In the genomic region with DNA sequence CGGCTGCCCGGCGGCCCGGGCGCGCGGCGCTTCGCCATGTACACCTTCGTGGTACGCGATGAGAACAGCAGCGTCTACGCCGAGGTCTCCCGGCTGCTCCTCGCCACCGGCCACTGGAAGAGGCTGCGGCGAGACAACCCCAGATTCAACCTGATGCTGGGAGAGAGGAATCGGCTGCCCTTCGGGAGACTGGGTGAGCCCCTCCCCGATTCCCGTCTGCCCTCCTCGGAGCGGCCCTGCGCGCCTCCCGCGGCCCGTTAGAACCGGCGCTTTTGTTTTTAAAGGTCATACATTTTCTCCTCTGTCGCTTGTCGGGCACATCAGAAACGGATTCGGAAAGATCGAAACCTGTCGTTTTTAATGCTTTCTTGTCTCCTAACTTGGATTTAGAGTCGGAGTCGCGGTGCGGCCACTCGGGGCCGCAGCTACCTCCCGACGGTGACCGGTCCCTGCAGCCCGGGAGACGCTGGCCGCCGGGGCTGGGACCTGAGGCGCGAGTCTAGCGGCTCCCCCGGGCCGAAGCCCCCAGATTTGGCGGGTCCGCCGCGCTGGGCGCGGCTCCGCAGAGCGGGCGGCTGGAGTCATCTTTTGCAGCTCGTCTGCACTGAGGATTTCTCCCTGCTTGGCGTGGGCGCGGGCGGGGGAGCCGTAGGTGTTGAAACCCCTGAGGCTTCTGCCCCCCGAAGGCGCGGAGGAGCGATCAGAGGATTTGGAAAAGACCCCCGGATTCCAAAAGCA, we compare ENCODE assay signal across 8 cellular contexts. TPM values are rescaled to one million over a fixed set of nuclear protein-coding genes. Genes with fewer than 3 reads are reported as not detected.
DNase-seq lines count a peak whose midpoint lies in the region; ATAC-seq and TF ChIP-seq lines count a peak whose summit lies in the region.

No MANE protein-coding gene starts in this region.

- no peak for TF ChIP-seq CTCF in MM.1S (IDR thresholded peaks at IDR 0.05; ENCODE audit: low read length)
- no peak for TF ChIP-seq CTCF in lung (IDR thresholded peaks at IDR 0.05; ENCODE audit: control extremely low read depth, extremely low read depth)

- no peaks in the 10 kb centered on the region for H3K36me3 ChIP-seq in MM.1S (replicated peaks; ENCODE audit: insufficient read depth, low read length)
- H3K36me3 ChIP-seq in ectodermal cell (ENCODE audit: control insufficient read depth, insufficient read depth, low read length): peaks cover 12% of the 10 kb centered on the region
- no peaks in the 10 kb centered on the region for H3K36me3 ChIP-seq in lung (ENCODE audit: control insufficient read depth in 2 of 2, insufficient read depth in 2 of 2, low read length in 2 of 2)

- peaks cover 17% of the 10 kb centered on the region for H3F3A ChIP-seq in MM.1S (ENCODE audit: insufficient read depth, low read length)

- H3K9me2 ChIP-seq in MM.1S (replicated peaks; ENCODE audit: insufficient read depth, low read length): no peaks in the 10 kb centered on the region

- H3K4me2 ChIP-seq in MM.1S (ENCODE audit: low read depth, low read length): peak overlapping the region; percentile 92

- H3K4me1 Mint-ChIP-seq in stimulated activated effector memory CD8-positive, alpha-beta T cell treated with anti-CD3 and anti-CD28 coated beads, Interleukin-12 subunit alpha, Interleukin-12 subunit beta, amount 100 ng/mL, for 72 hours: peaks cover 38% of the 10 kb centered on the region

- peak overlapping the region; percentile 24 for H3K27ac Mint-ChIP-seq in stimulated activated effector memory CD8-positive, alpha-beta T cell treated with anti-CD3 and anti-CD28 coated beads, Interleukin-12 subunit alpha, Interleukin-12 subunit beta, amount 100 ng/mL, for 72 hours

- peak overlapping the region; percentile 99 for H2AFZ ChIP-seq in MM.1S (ENCODE audit: low read length)

- no peaks in the 10 kb centered on the region for H3K9me3 ChIP-seq in MM.1S (replicated peaks; ENCODE audit: insufficient read depth, low read length)
- no peaks in the 10 kb centered on the region for H3K9me3 ChIP-seq in ectodermal cell (ENCODE audit: control insufficient read depth, low read length)
- H3K9me3 ChIP-seq in lung (ENCODE audit: control insufficient read depth in 2 of 2, insufficient read depth in 1 of 2, low read length in 1 of 2): no peaks in the 10 kb centered on the region

- peak overlapping the region; percentile 81 for H3K9ac ChIP-seq in MM.1S (ENCODE audit: low read length)

- peak overlapping the region; percentile 87 for H3K4me3 Mint-ChIP-seq in stimulated activated effector memory CD8-positive, alpha-beta T cell treated with anti-CD3 and anti-CD28 coated beads, Interleukin-12 subunit alpha, Interleukin-12 subunit beta, amount 100 ng/mL, for 72 hours

- peaks cover 10% of the 10 kb centered on the region for H3K36me3 Mint-ChIP-seq in stimulated activated effector memory CD8-positive, alpha-beta T cell treated with anti-CD3 and anti-CD28 coated beads, Interleukin-12 subunit alpha, Interleukin-12 subunit beta, amount 100 ng/mL, for 72 hours

- H3K27me3 ChIP-seq in MM.1S (replicated peaks; ENCODE audit: insufficient read depth, low read length) (no peaks in the 10 kb centered on the region), ectodermal cell (ENCODE audit: control insufficient read depth, insufficient read depth, low read length, poor library complexity, severe bottlenecking) (no peaks in the 10 kb centered on the region), lung (ENCODE audit: control insufficient read depth, insufficient read depth) (no peaks in the 10 kb centered on the region)

- DNase-seq in DMS153 treated with DMSO at 0.1 percent for 48 hours (lab: John Stamatoyannopoulos, UW; ENCODE audit: unreplicated experiment) (peak; percentile 54), MM.1S (peak; percentile 39), lung (ENCODE audit: low spot score) (peak; percentile 42)
- DNase-seq in activated CD4-positive, alpha-beta T cell treated with anti-CD3 and anti-CD28 coated beads, Interleukin-2, amount 50 U/mL, for 4 hours: peak; percentile 14 to 16
- DNase-seq in stimulated activated effector memory CD8-positive, alpha-beta T cell treated with anti-CD3 and anti-CD28 coated beads, Interleukin-12 subunit alpha, Interleukin-12 subunit beta, amount 100 ng/mL, for 72 hours (ENCODE audit: low spot score in 2 of 2): peak; percentile 11 to 75

- H3K27ac ChIP-seq in MM.1S (ENCODE audit: low read length): peak overlapping the region; percentile 65; the same call in 1 of the 2 replicates
- H3K27ac ChIP-seq in ectodermal cell (ENCODE audit: insufficient read depth, low read depth, low read length, poor library complexity, severe bottlenecking): no peak overlapping the region
- peak overlapping the region; percentile 88 to 93 for H3K27ac ChIP-seq in lung (ENCODE audit: low read depth in 1 of 2, low read length in 1 of 2)

- 0% methylated on average over 77 of the region's 77 CpGs for WGBS in ectodermal cell, 2 experiments
- 0% methylated on average over 75 to 77 of the region's 77 CpGs for WGBS in lung, 2 donors

- no peaks in the 10 kb centered on the region for H4K20me1 ChIP-seq in MM.1S (ENCODE audit: insufficient read depth, low read length)

- H3K4me3 ChIP-seq in MM.1S (ENCODE audit: low read length) (peak overlapping the region; percentile 99), ectodermal cell (ENCODE audit: insufficient read depth, low read depth, low read length) (peak overlapping the region; percentile 87), lung (peak overlapping the region; percentile 71)

- no peaks in the 10 kb centered on the region for H3K9me3 Mint-ChIP-seq in stimulated activated effector memory CD8-positive, alpha-beta T cell treated with anti-CD3 and anti-CD28 coated beads, Interleukin-12 subunit alpha, Interleukin-12 subunit beta, amount 100 ng/mL, for 72 hours

- H3K4me1 ChIP-seq in MM.1S (ENCODE audit: low read length) (peaks cover 15% of the 10 kb centered on the region), ectodermal cell (ENCODE audit: control insufficient read depth, insufficient read depth, low read length) (peaks cover 7% of the 10 kb centered on the region), lung (ENCODE audit: control insufficient read depth in 2 of 2, insufficient read depth in 2 of 2, low read length in 2 of 2) (peaks cover 5 to 8% of the 10 kb centered on the region in 2 donors)

- ATAC-seq in GM21723 (IDR thresholded peaks at IDR 0.05; ENCODE audit: unreplicated experiment) (peak; percentile 15), lung (ENCODE audit: insufficient read depth, low FRiP score) (no peak), GM21526 (IDR thresholded peaks at IDR 0.05; ENCODE audit: low FRiP score, unreplicated experiment) (no peak)
- peak; percentile 38 for ATAC-seq in stimulated activated effector memory CD8-positive, alpha-beta T cell treated with anti-CD3 and anti-CD28 coated beads, Interleukin-12 subunit alpha, Interleukin-12 subunit beta, amount 100 ng/mL, for 72 hours

- H3K79me2 ChIP-seq in MM.1S (ENCODE audit: low read length): peaks cover 46% of the 10 kb centered on the region

RNA-seq across cellular contexts. Expression of gene TTL, which starts 0.5 kb away (rescaled TPM):
- 79.7 TPM for polyA plus RNA-seq in ectodermal cell (2013, experiment 1 of 4)
- polyA plus RNA-seq in ectodermal cell (2013, experiment 2 of 4): 72.4 TPM
- polyA plus RNA-seq in ectodermal cell (2013, experiment 3 of 4): 51.4 TPM
- polyA plus RNA-seq in ectodermal cell (2013, experiment 4 of 4): 55.7 TPM
- total RNA-seq in lung: 10 to 100 TPM; 31.2 to 32.8 TPM
- 10 to 100 TPM; 12.5 to 14.3 TPM for polyA plus RNA-seq in lung

RNA-seq across cellular contexts. Expression of gene RGPD8, which starts 49.0 kb away (rescaled TPM):
- 11.0 TPM for polyA plus RNA-seq in ectodermal cell (2013, experiment 1 of 4)
- polyA plus RNA-seq in ectodermal cell (2013, experiment 2 of 4): 12.4 TPM
- 9.6 TPM for polyA plus RNA-seq in ectodermal cell (2013, experiment 3 of 4)
- polyA plus RNA-seq in ectodermal cell (2013, experiment 4 of 4): 10.1 TPM
- 10 to 100 TPM; 10.2 to 51.1 TPM for total RNA-seq in lung
- polyA plus RNA-seq in lung: 1 to 10 TPM in 1 of 2 donors, under 1 TPM in 1; 0.81 to 2.1 TPM

RNA-seq across cellular contexts. Expression of gene POLR1B, which starts 59.8 kb away (rescaled TPM):
- polyA plus RNA-seq in ectodermal cell (2013, experiment 1 of 4): 19.6 TPM
- polyA plus RNA-seq in ectodermal cell (2013, experiment 2 of 4): 22.5 TPM
- 15.9 TPM for polyA plus RNA-seq in ectodermal cell (2013, experiment 3 of 4)
- 21.8 TPM for polyA plus RNA-seq in ectodermal cell (2013, experiment 4 of 4)
- 10 to 100 TPM; 20.9 to 26.4 TPM for total RNA-seq in lung
- 1 to 10 TPM; 4.9 to 9.4 TPM for polyA plus RNA-seq in lung

Comparison
In these comparisons a context has a peak if more than half of its experiments do, and no peak if none do; other contexts are left out.
1. ATAC-seq: peak in GM21723 (single experiment) and stimulated activated effector memory CD8-positive, alpha-beta T cell treated with anti-CD3 and anti-CD28 coated beads, Interleukin-12 subunit alpha, Interleukin-12 subunit beta, amount 100 ng/mL, for 72 hours (single experiment); none in lung (single experiment) and GM21526 (single experiment).
2. Peak in every context shown above with its lines, with median percentiles within 50 percentile points of each other: DNase-seq and H3K4me3 ChIP-seq.